Comparison of ENCODE assay signal across 1 cellular context in the genomic region with DNA sequence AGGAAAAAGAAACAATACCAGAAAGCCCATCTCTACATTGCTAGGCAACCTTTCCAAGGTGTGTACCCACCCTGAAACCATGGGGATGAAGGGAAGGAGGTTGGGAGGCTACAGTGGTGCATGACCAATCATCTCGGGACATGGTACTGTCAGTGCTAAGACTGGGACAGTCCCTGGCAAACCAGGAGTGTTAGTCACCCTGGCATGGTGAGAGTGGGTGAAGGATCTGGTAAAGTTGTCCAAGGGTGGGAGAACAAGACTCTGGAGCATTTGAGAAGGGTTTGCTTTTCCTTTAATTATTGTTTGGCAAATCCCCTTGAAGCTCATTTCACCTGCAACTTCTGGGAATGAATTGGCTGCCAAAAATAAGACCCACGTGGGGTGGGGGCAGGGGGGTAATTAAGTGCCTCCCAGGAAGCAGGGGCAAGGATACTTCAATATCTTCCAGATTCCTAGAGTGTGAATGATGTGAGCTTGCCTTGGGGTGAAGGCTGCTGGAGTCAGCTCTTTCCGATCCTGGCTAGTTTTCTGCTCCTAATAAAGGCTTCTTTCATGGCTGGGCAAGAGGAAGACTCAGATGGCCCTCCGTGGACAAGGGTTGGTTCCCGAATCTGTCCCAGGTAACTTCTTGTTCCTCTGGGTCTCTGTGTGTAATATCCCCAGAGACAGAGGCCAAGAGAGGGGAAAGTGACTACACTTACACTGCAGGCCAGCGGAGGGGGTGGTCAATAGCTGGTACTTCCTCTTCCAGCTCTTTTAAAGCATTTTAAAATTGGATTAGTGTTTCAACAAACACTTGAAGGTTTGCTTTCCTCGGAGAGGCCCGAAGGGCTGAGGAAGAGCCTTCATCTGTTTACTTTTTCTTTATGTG.
TF ChIP-seq lines count a peak whose summit lies in the region.

No MANE protein-coding gene starts in this region.

TF ChIP-seq in GM12878, 131 proteins besides CTCF, POLR2A, EP300 and RAD21 (continued from another document):
- TF ChIP-seq, protein P1, sequence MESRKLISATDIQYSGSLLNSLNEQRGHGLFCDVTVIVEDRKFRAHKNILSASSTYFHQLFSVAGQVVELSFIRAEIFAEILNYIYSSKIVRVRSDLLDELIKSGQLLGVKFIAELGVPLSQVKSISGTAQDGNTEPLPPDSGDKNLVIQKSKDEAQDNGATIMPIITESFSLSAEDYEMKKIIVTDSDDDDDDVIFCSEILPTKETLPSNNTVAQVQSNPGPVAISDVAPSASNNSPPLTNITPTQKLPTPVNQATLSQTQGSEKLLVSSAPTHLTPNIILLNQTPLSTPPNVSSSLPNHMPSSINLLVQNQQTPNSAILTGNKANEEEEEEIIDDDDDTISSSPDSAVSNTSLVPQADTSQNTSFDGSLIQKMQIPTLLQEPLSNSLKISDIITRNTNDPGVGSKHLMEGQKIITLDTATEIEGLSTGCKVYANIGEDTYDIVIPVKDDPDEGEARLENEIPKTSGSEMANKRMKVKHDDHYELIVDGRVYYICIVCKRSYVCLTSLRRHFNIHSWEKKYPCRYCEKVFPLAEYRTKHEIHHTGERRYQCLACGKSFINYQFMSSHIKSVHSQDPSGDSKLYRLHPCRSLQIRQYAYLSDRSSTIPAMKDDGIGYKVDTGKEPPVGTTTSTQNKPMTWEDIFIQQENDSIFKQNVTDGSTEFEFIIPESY (IDR thresholded peaks at IDR 0.05), result no peak
- TF ChIP-seq, protein P2, sequence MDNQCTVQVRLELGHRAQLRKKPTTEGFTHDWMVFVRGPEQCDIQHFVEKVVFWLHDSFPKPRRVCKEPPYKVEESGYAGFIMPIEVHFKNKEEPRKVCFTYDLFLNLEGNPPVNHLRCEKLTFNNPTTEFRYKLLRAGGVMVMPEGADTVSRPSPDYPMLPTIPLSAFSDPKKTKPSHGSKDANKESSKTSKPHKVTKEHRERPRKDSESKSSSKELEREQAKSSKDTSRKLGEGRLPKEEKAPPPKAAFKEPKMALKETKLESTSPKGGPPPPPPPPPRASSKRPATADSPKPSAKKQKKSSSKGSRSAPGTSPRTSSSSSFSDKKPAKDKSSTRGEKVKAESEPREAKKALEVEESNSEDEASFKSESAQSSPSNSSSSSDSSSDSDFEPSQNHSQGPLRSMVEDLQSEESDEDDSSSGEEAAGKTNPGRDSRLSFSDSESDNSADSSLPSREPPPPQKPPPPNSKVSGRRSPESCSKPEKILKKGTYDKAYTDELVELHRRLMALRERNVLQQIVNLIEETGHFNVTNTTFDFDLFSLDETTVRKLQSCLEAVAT (IDR thresholded peaks at IDR 0.05), result no peak
- TF ChIP-seq, protein P3, sequence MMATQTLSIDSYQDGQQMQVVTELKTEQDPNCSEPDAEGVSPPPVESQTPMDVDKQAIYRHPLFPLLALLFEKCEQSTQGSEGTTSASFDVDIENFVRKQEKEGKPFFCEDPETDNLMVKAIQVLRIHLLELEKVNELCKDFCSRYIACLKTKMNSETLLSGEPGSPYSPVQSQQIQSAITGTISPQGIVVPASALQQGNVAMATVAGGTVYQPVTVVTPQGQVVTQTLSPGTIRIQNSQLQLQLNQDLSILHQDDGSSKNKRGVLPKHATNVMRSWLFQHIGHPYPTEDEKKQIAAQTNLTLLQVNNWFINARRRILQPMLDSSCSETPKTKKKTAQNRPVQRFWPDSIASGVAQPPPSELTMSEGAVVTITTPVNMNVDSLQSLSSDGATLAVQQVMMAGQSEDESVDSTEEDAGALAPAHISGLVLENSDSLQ (IDR thresholded peaks at IDR 0.05), result no peak
- TF ChIP-seq, protein P4, sequence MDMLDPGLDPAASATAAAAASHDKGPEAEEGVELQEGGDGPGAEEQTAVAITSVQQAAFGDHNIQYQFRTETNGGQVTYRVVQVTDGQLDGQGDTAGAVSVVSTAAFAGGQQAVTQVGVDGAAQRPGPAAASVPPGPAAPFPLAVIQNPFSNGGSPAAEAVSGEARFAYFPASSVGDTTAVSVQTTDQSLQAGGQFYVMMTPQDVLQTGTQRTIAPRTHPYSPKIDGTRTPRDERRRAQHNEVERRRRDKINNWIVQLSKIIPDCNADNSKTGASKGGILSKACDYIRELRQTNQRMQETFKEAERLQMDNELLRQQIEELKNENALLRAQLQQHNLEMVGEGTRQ (IDR thresholded peaks at IDR 0.05; ENCODE audit: borderline replicate concordance, low read depth, low read length), result no peak
- TF ChIP-seq SIX5 (IDR thresholded peaks at IDR 0.05; ENCODE audit: low read depth, low read length, severe bottlenecking), result no peak
- TF ChIP-seq NR2F1 (conservative IDR thresholded peaks at IDR 0.05), result no peak
- TF ChIP-seq HDAC2 (IDR thresholded peaks at IDR 0.05), result no peak
- no peak for TF ChIP-seq CHD1 (IDR thresholded peaks at IDR 0.05; ENCODE audit: low read depth, low read length)
